In the genomic region with DNA sequence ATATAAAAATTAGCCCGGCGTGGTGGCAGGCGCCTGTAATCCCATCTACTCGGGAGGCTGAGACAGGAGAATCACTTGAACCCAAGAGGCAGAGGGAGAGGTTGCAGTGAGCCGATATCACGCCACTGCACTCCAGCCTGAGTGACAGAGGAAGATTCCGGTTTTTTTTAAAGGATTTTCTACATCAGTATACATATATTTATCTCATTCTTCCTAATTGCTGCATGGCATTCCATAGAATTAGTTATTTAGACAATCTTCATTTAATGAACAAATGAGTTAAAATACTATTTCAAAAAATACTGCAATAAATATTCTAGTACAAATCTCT, we compare ENCODE assay signal across 19 cellular contexts. TPM values are rescaled to one million over a fixed set of nuclear protein-coding genes. Genes with fewer than 3 reads are reported as not detected.
A peak's percentile ranks its signal among the peaks of the same experiment; 100 is the strongest.
DNase-seq lines count a peak whose midpoint lies in the region; ATAC-seq, FAIRE-seq and TF ChIP-seq lines count a peak whose summit lies in the region.
"Had no signal": no experiment of that assay in that cellular context is flagged by ENCODE, and none has a peak within 500 bp of the region (broad histone marks: within the 10 kb centered on the region; RNA-seq: fewer than 3 reads in every experiment).

No MANE protein-coding gene starts in this region.

- no peak overlapping the region for H3K27ac Mint-ChIP-seq in activated CD4-positive, alpha-beta T cell treated with anti-CD3 and anti-CD28 coated beads, Interleukin-2, amount 10 ng/mL, durations not matched to agents 24 days and 14 days

- H3K4me1 ChIP-seq in Karpas-422 (ENCODE audit: low read length) = peaks cover 59% of the 10 kb centered on the region
- H3K4me1 ChIP-seq in K562 (replicated peaks in 1 of 2; ENCODE audit: control insufficient read depth in 2 of 2, insufficient read depth in 2 of 2, low read length in 2 of 2) = peaks cover 12 to 19% of the 10 kb centered on the region in 2 experiments; a peak in 4 of 5 replicates
- peaks cover 48% of the 10 kb centered on the region for H3K4me1 ChIP-seq in psoas muscle
- peaks cover 38% of the 10 kb centered on the region for H3K4me1 ChIP-seq in suprapubic skin

- H3K9ac ChIP-seq in Karpas-422 (ENCODE audit: low read length) (no peak overlapping the region), K562 (ENCODE audit: insufficient read depth in 1 of 2, low read depth in 2 of 2, low read length in 2 of 2) (peak overlapping the region in 1 of 2 experiments; percentile 97; a peak in 1 of 4 replicates)

- H4K20me1 ChIP-seq in Karpas-422 (ENCODE audit: insufficient read depth, low read depth, low read length) = no peaks in the 10 kb centered on the region
- H4K20me1 ChIP-seq in K562 (replicated peaks; ENCODE audit: control insufficient read depth, insufficient read depth, low read length) = no peaks in the 10 kb centered on the region

- no peaks in the 10 kb centered on the region for H3K27me3 ChIP-seq in Karpas-422 (ENCODE audit: low read length)
- H3K27me3 ChIP-seq in K562 (ENCODE audit: control insufficient read depth in 2 of 2, insufficient read depth in 2 of 2, low read length in 2 of 2) = no peaks in the 10 kb centered on the region
- H3K27me3 ChIP-seq in psoas muscle (ENCODE audit: insufficient read depth in 3 of 3, low read length in 2 of 3) = no peaks in the 10 kb centered on the region
- no peaks in the 10 kb centered on the region for H3K27me3 ChIP-seq in suprapubic skin
- H3K27me3 ChIP-seq: heart right ventricle, spleen, tibial artery had no signal

- TF ChIP-seq POLR2A in K562 (conservative IDR thresholded peaks at IDR 0.05) = no peak
- TF ChIP-seq POLR2A in suprapubic skin (IDR thresholded peaks at IDR 0.05) = no peak

- H3K36me3 ChIP-seq in Karpas-422 (ENCODE audit: insufficient read depth, low read length) (peaks cover 9% of the 10 kb centered on the region), K562 (ENCODE audit: control insufficient read depth, insufficient read depth, low read length) (peaks cover 14% of the 10 kb centered on the region), psoas muscle (ENCODE audit: insufficient read depth in 1 of 2, low read depth in 1 of 2) (peaks cover 0 to 9% of the 10 kb centered on the region in 2 donors), suprapubic skin (no peaks in the 10 kb centered on the region)

- H3K4me1 Mint-ChIP-seq in activated CD4-positive, alpha-beta T cell treated with anti-CD3 and anti-CD28 coated beads, Interleukin-2, amount 10 ng/mL, durations not matched to agents 24 days and 14 days = peaks cover 48% of the 10 kb centered on the region

- H3K9me2 ChIP-seq in Karpas-422 (replicated peaks; ENCODE audit: insufficient read depth, low read length) = no peaks in the 10 kb centered on the region

- peaks cover 2% of the 10 kb centered on the region for H3K27me3 Mint-ChIP-seq in activated CD4-positive, alpha-beta T cell treated with anti-CD3 and anti-CD28 coated beads, Interleukin-2, amount 10 ng/mL, durations not matched to agents 24 days and 14 days

- no peak for DNase-seq in activated CD4-positive, alpha-beta T cell treated with anti-CD3 and anti-CD28 coated beads, Interleukin-2, amount 10 ng/mL, durations not matched to agents 24 days and 14 days
- DNase-seq in activated CD4-positive, alpha-beta T cell treated with anti-CD3 and anti-CD28 coated beads, Interleukin-2, amount 50 U/mL, for 48 hours = no peak
- DNase-seq in Karpas-422 (no peak), K562 (ENCODE audit: extremely low read depth in 1 of 4, low spot score in 3 of 4) (no peak), psoas muscle (no peak), GF-D8 (lab: John Stamatoyannopoulos, UW) (no peak), suprapubic skin (ENCODE audit: low spot score in 2 of 2) (no peak)
- DNase-seq: ACHN, caudate nucleus, DMS 273 treated with DMSO at 0.1 percent for 48 hours, heart right ventricle, NCI-H1417, NCI-H524 treated with DMSO at 0.1 percent for 48 hours, nucleus accumbens, spleen, tibial artery had no signal

- peaks cover 27% of the 10 kb centered on the region for H3K36me3 Mint-ChIP-seq in activated CD4-positive, alpha-beta T cell treated with anti-CD3 and anti-CD28 coated beads, Interleukin-2, amount 10 ng/mL, durations not matched to agents 24 days and 14 days (ENCODE audit: low read depth)

- TF ChIP-seq CTCF in K562 (IDR thresholded peaks at IDR 0.05 in 2 of 3, conservative IDR thresholded peaks at IDR 0.05 in 1 of 3; ENCODE audit: insufficient read depth in 2 of 3, low read depth in 1 of 3, low read length in 3 of 3) (no peak), psoas muscle (IDR thresholded peaks at IDR 0.05) (no peak), suprapubic skin (IDR thresholded peaks at IDR 0.05) (no peak)

- H3K9me3 Mint-ChIP-seq in activated CD4-positive, alpha-beta T cell treated with anti-CD3 and anti-CD28 coated beads, Interleukin-2, amount 10 ng/mL, durations not matched to agents 24 days and 14 days = no peaks in the 10 kb centered on the region

- H2AFZ ChIP-seq in Karpas-422 (ENCODE audit: low read length) (no peak overlapping the region), K562 (ENCODE audit: low read depth, low read length) (no peak overlapping the region)

- intact Hi-C loops in activated CD4-positive, alpha-beta T cell treated with anti-CD3 and anti-CD28 coated beads, Interleukin-2, amount 10 ng/mL, durations not matched to agents 24 days and 14 days (cut with micrococcal nuclease) = no loop called here
- intact Hi-C loops in K562 (cut with micrococcal nuclease) (no loop called here), psoas muscle (cut with DNase I) (no loop called here)

- CTCF ChIA-PET in K562 (lab: Yijun Ruan, JAX; ENCODE audit: low intra/inter-chr PET ratio) = no interaction called here

- no peaks in the 10 kb centered on the region for H3K9me1 ChIP-seq in K562 (ENCODE audit: control insufficient read depth, insufficient read depth, low read length)

- no peak for FAIRE-seq in K562 (lab: Jason Lieb, UNC)

- H3K79me2 ChIP-seq in Karpas-422 (ENCODE audit: low read length) (peaks cover 86% of the 10 kb centered on the region), K562 (ENCODE audit: control insufficient read depth, insufficient read depth, low read length) (peaks cover 90% of the 10 kb centered on the region)

- BruUV-seq in K562 (replicated peaks; lab: Mats Ljungman, UMichigan) = no TSS peak

- TF ChIP-seq EP300 in K562 (IDR thresholded peaks at IDR 0.05; ENCODE audit: low read length) = no peak
- TF ChIP-seq EP300 in suprapubic skin (IDR thresholded peaks at IDR 0.05) = no peak

- in situ Hi-C loops in K562 (cut with MboI) = no loop called here

- H3K27ac ChIP-seq in Karpas-422 (ENCODE audit: low read length) = no peak overlapping the region
- H3K27ac ChIP-seq in K562 (ENCODE audit: extremely low read depth, low read depth, low read length) = peak overlapping the region; percentile 98
- peak overlapping the region; percentile 98 for H3K27ac ChIP-seq in psoas muscle
- H3K27ac ChIP-seq in suprapubic skin = no peak overlapping the region
- H3K27ac ChIP-seq: heart right ventricle, spleen, tibial artery had no signal

- no peak for TF ChIP-seq RAD21 in K562 (CRISPR knock-in tag; conservative IDR thresholded peaks at IDR 0.05 in 1 of 2, IDR thresholded peaks at IDR 0.05 in 1 of 2)

- ATAC-seq in K562 (no peak), psoas muscle (no peak), HG03280 (IDR thresholded peaks at IDR 0.05; ENCODE audit: unreplicated experiment) (no peak)
- ATAC-seq: heart right ventricle, left lobe of liver, Right ventricle myocardium inferior had no signal

- H3K4me2 ChIP-seq in Karpas-422 (ENCODE audit: low read depth, low read length, poor library complexity, severe bottlenecking) (peak overlapping the region; percentile 99), K562 (ENCODE audit: insufficient read depth, low read length) (peak overlapping the region; percentile 57; the same call in 1 of the 2 replicates)

- peak overlapping the region; percentile 60 for H3K4me3 Mint-ChIP-seq in activated CD4-positive, alpha-beta T cell treated with anti-CD3 and anti-CD28 coated beads, Interleukin-2, amount 10 ng/mL, durations not matched to agents 24 days and 14 days

- H3K9me3 ChIP-seq in Karpas-422 (ENCODE audit: low read length) = no peaks in the 10 kb centered on the region
- H3K9me3 ChIP-seq in K562 (replicated peaks; ENCODE audit: control insufficient read depth, insufficient read depth, low read depth, low read length) = no peaks in the 10 kb centered on the region
- no peaks in the 10 kb centered on the region for H3K9me3 ChIP-seq in psoas muscle
- no peaks in the 10 kb centered on the region for H3K9me3 ChIP-seq in suprapubic skin
- H3K9me3 ChIP-seq: heart right ventricle, spleen, tibial artery had no signal

- POLR2A ChIA-PET in K562 (lab: Yijun Ruan, JAX) = interaction anchor here (0.6 to 1.8 kb wide), 5 partner anchors 10 to 328 kb away, joined by 3 to 20 read pairs (median 8); a partner anchor contains a TSS

- no peak overlapping the region for H3K4me3 ChIP-seq in Karpas-422 (ENCODE audit: low read length)
- no peak overlapping the region for H3K4me3 ChIP-seq in K562
- H3K4me3 ChIP-seq in psoas muscle = peak overlapping the region; percentile 95
- no peak overlapping the region for H3K4me3 ChIP-seq in suprapubic skin
- H3K4me3 ChIP-seq: heart right ventricle had no signal

- 9% methylated on average over 7 of the region's 7 CpGs for WGBS in K562 (ENCODE audit: insufficient coverage, low coverage, missing lambda C conversion rate)
- WGBS in psoas muscle, 3 donors = 53 to 70% (median 55%) methylated on average over 7 of the region's 7 CpGs
- 93% methylated on average over 7 of the region's 7 CpGs for WGBS in suprapubic skin

RNA-seq across cellular contexts. Expression of a gene that starts 2.0 kb away (rescaled TPM):
- 80.1 and 83.8 TPM in 2 replicates for total RNA-seq in activated CD4-positive, alpha-beta T cell treated with anti-CD3 and anti-CD28 coated beads, Interleukin-2, amount 10 ng/mL, durations not matched to agents 24 days and 14 days
- 44.2 and 79.0 TPM in 2 replicates for total RNA-seq in Karpas-422 (2014; rRNA removed; shearing (Covaris generic); ENCODE audit: low replicate concordance)
- 217 and 308 TPM in 2 replicates for total RNA-seq in K562 (2011; cell fraction: chromatin; rRNA removed; ENCODE audit: low replicate concordance)
- 145 and 163 TPM in 2 replicates for total RNA-seq in K562 (2011; cell fraction: nucleolus; rRNA removed)
- total RNA-seq in K562 (2011; cell fraction: nucleoplasm; rRNA removed) = 162 and 165 TPM in 2 replicates
- total RNA-seq in K562 (2014; rRNA removed) = 38.6 and 64.7 TPM in 2 replicates
- 49.2 and 51.3 TPM in 2 replicates for total RNA-seq in K562 (2014; rRNA removed; fragmentation: Illumina TruSeq; extraction: Trizol)
- 53.0 and 57.9 TPM in 2 replicates for total RNA-seq in K562 (2015; rRNA removed; fragmentation: Illumina TruSeq; extraction: Trizol)
- 70.0 and 85.2 TPM in 2 replicates for total RNA-seq in K562 (2021)
- polyA plus RNA-seq in K562 (2011; rRNA removed) = 96.6 and 116 TPM in 2 replicates
- polyA plus RNA-seq in K562 (2011; cell fraction: cytosol; rRNA removed) = 91.3 and 92.7 TPM in 2 replicates
- 240 and 356 TPM in 2 replicates for polyA plus RNA-seq in K562 (2011; cell fraction: nucleus; rRNA removed)
- 61.2 and 64.8 TPM in 2 replicates for polyA plus RNA-seq in K562 (2012)
- polyA plus RNA-seq in K562 (2014; fragmentation: Illumina TruSeq; extraction: Trizol) = 84.4 and 96.8 TPM in 2 replicates
- 10 to 100 TPM; 35.5 to 40.2 TPM for polyA plus RNA-seq in K562 (2014; fragmentation: Nextera tagmentation; extraction: Ambion mirVana)
- polyA plus RNA-seq in K562 (2014; rRNA removed) = 62.4 and 65.8 TPM in 2 replicates
- polyA minus RNA-seq in K562 (2011; rRNA and poly(A)+ RNA removed) = 62.6 and 74.7 TPM in 2 replicates
- polyA minus RNA-seq in K562 (2011; cell fraction: cytosol; rRNA and poly(A)+ RNA removed) = 33.3 and 43.0 TPM in 2 replicates
- polyA minus RNA-seq in K562 (2011; cell fraction: nucleus; rRNA and poly(A)+ RNA removed) = 40.9 and 68.3 TPM in 2 replicates
- 10 to 100 TPM; 17.5 to 44.9 (median 31.1) TPM for total RNA-seq in psoas muscle
- polyA plus RNA-seq in psoas muscle = 10 to 100 TPM; 21.6 to 49.4 (median 24.2) TPM
- total RNA-seq in suprapubic skin = 100 to 1,000 TPM in 1 of 4 donors, 10 to 100 TPM in 3; 53.8 to 160 (median 75.9) TPM

RNA-seq across cellular contexts. Expression of a gene that starts 15.6 kb away (rescaled TPM):
- total RNA-seq in activated CD4-positive, alpha-beta T cell treated with anti-CD3 and anti-CD28 coated beads, Interleukin-2, amount 10 ng/mL, durations not matched to agents 24 days and 14 days = 51.2 and 52.0 TPM in 2 replicates
- 30.6 and 35.3 TPM in 2 replicates for total RNA-seq in Karpas-422 (2014; rRNA removed; shearing (Covaris generic); ENCODE audit: low replicate concordance)
- total RNA-seq in K562 (2011; cell fraction: chromatin; rRNA removed; ENCODE audit: low replicate concordance) = 108 and 141 TPM in 2 replicates
- total RNA-seq in K562 (2011; cell fraction: nucleolus; rRNA removed) = 58.2 and 64.9 TPM in 2 replicates
- 81.0 and 82.5 TPM in 2 replicates for total RNA-seq in K562 (2011; cell fraction: nucleoplasm; rRNA removed)
- total RNA-seq in K562 (2014; rRNA removed) (63.6 and 66.0 TPM in 2 replicates), K562 (2014; rRNA removed; fragmentation: Illumina TruSeq; extraction: Trizol) (43.3 and 45.4 TPM in 2 replicates), K562 (2015; rRNA removed; fragmentation: Illumina TruSeq; extraction: Trizol) (45.3 and 46.8 TPM in 2 replicates), K562 (2021) (57.0 and 66.6 TPM in 2 replicates), psoas muscle (10 to 100 TPM; 36.6 to 61.0 (median 56.3) TPM), suprapubic skin (10 to 100 TPM; 34.3 to 68.2 (median 48.5) TPM)
- polyA plus RNA-seq in K562 (2011; rRNA removed) (53.1 and 64.8 TPM in 2 replicates), K562 (2014; fragmentation: Illumina TruSeq; extraction: Trizol) (68.0 and 80.3 TPM in 2 replicates), K562 (2014; fragmentation: Nextera tagmentation; extraction: Ambion mirVana) (10 to 100 TPM; 29.7 to 48.6 TPM), K562 (2014; rRNA removed) (58.9 and 60.8 TPM in 2 replicates), psoas muscle (10 to 100 TPM; 56.1 to 72.9 (median 71.1) TPM)
- polyA plus RNA-seq in K562 (2011; cell fraction: cytosol; rRNA removed) = 57.9 and 64.5 TPM in 2 replicates
- 175 and 198 TPM in 2 replicates for polyA plus RNA-seq in K562 (2011; cell fraction: nucleus; rRNA removed)
- 64.3 and 82.9 TPM in 2 replicates for polyA plus RNA-seq in K562 (2012)
- polyA minus RNA-seq in K562 (2011; rRNA and poly(A)+ RNA removed) = 68.8 and 94.7 TPM in 2 replicates
- 19.7 and 35.4 TPM in 2 replicates for polyA minus RNA-seq in K562 (2011; cell fraction: cytosol; rRNA and poly(A)+ RNA removed)
- polyA minus RNA-seq in K562 (2011; cell fraction: nucleus; rRNA and poly(A)+ RNA removed) = 24.2 and 39.8 TPM in 2 replicates

RNA-seq across cellular contexts. Expression of a gene that starts 15.9 kb away (rescaled TPM):
- total RNA-seq in activated CD4-positive, alpha-beta T cell treated with anti-CD3 and anti-CD28 coated beads, Interleukin-2, amount 10 ng/mL, durations not matched to agents 24 days and 14 days = 120 and 128 TPM in 2 replicates
- total RNA-seq in Karpas-422 (2014; rRNA removed; shearing (Covaris generic); ENCODE audit: low replicate concordance) = 77.4 and 116 TPM in 2 replicates
- 127 and 249 TPM in 2 replicates for total RNA-seq in K562 (2011; cell fraction: chromatin; rRNA removed; ENCODE audit: low replicate concordance)
- 127 and 149 TPM in 2 replicates for total RNA-seq in K562 (2011; cell fraction: nucleolus; rRNA removed)
- total RNA-seq in K562 (2011; cell fraction: nucleoplasm; rRNA removed) = 132 and 134 TPM in 2 replicates
- total RNA-seq in K562 (2014; rRNA removed) (61.7 and 80.4 TPM in 2 replicates), K562 (2014; rRNA removed; fragmentation: Illumina TruSeq; extraction: Trizol) (44.1 and 45.3 TPM in 2 replicates), K562 (2015; rRNA removed; fragmentation: Illumina TruSeq; extraction: Trizol) (53.2 and 54.6 TPM in 2 replicates), K562 (2021) (72.5 and 75.7 TPM in 2 replicates), psoas muscle (10 to 100 TPM; 53.9 to 73.9 (median 57.3) TPM), suprapubic skin (10 to 100 TPM; 73.4 to 89.8 (median 76.4) TPM)
- polyA plus RNA-seq in K562 (2011; rRNA removed) (45.8 and 57.3 TPM in 2 replicates), K562 (2014; fragmentation: Illumina TruSeq; extraction: Trizol) (44.2 and 57.6 TPM in 2 replicates), K562 (2014; fragmentation: Nextera tagmentation; extraction: Ambion mirVana) (1 to 10 TPM; 3.0 to 7.5 TPM), K562 (2014; rRNA removed) (58.7 and 60.2 TPM in 2 replicates), psoas muscle (10 to 100 TPM; 50.1 to 96.4 (median 94.0) TPM)
- polyA plus RNA-seq in K562 (2011; cell fraction: cytosol; rRNA removed) = 65.9 and 86.7 TPM in 2 replicates
- polyA plus RNA-seq in K562 (2011; cell fraction: nucleus; rRNA removed) = 129 and 142 TPM in 2 replicates
- polyA plus RNA-seq in K562 (2012) = 64.3 and 80.0 TPM in 2 replicates
- 62.0 and 62.2 TPM in 2 replicates for polyA minus RNA-seq in K562 (2011; rRNA and poly(A)+ RNA removed)
- 33.1 and 37.9 TPM in 2 replicates for polyA minus RNA-seq in K562 (2011; cell fraction: cytosol; rRNA and poly(A)+ RNA removed)
- 67.2 and 89.5 TPM in 2 replicates for polyA minus RNA-seq in K562 (2011; cell fraction: nucleus; rRNA and poly(A)+ RNA removed)

RNA-seq across cellular contexts. Expression of a gene that starts 26.0 kb away (rescaled TPM):
- total RNA-seq in activated CD4-positive, alpha-beta T cell treated with anti-CD3 and anti-CD28 coated beads, Interleukin-2, amount 10 ng/mL, durations not matched to agents 24 days and 14 days = 11.1 and 13.5 TPM in 2 replicates
- 7.0 and 12.6 TPM in 2 replicates for total RNA-seq in Karpas-422 (2014; rRNA removed; shearing (Covaris generic); ENCODE audit: low replicate concordance)
- 4.9 and 15.7 TPM in 2 replicates for total RNA-seq in K562 (2011; cell fraction: chromatin; rRNA removed; ENCODE audit: low replicate concordance)
- 17.0 and 17.3 TPM in 2 replicates for total RNA-seq in K562 (2011; cell fraction: nucleolus; rRNA removed)
- 7.1 and 8.9 TPM in 2 replicates for total RNA-seq in K562 (2011; cell fraction: nucleoplasm; rRNA removed)
- total RNA-seq in K562 (2014; rRNA removed) (6.7 and 8.0 TPM in 2 replicates), K562 (2014; rRNA removed; fragmentation: Illumina TruSeq; extraction: Trizol) (1.9 and 2.5 TPM in 2 replicates), K562 (2015; rRNA removed; fragmentation: Illumina TruSeq; extraction: Trizol) (7.1 TPM in 2 replicates), K562 (2021) (8.5 and 9.9 TPM in 2 replicates), psoas muscle (10 to 100 TPM in 2 of 4 donors, 1 to 10 TPM in 2; 5.8 to 14.6 (median 8.7) TPM), suprapubic skin (10 to 100 TPM in 3 of 4 donors, 1 to 10 TPM in 1; 7.6 to 16.7 (median 11.7) TPM)
- polyA plus RNA-seq in K562 (2011; rRNA removed) (4.4 and 6.6 TPM in 2 replicates), K562 (2014; fragmentation: Illumina TruSeq; extraction: Trizol) (4.1 and 7.4 TPM in 2 replicates), K562 (2014; fragmentation: Nextera tagmentation; extraction: Ambion mirVana) (under 1 TPM; 0.04 to 0.15 TPM), K562 (2014; rRNA removed) (9.7 and 13.6 TPM in 2 replicates), psoas muscle (10 to 100 TPM; 10.2 to 11.5 (median 10.7) TPM)
- polyA plus RNA-seq in K562 (2011; cell fraction: cytosol; rRNA removed) = 10.0 and 15.4 TPM in 2 replicates
- 19.1 and 33.8 TPM in 2 replicates for polyA plus RNA-seq in K562 (2011; cell fraction: nucleus; rRNA removed)
- 7.6 and 12.8 TPM in 2 replicates for polyA plus RNA-seq in K562 (2012)
- 1.9 and 2.3 TPM in 2 replicates for polyA minus RNA-seq in K562 (2011; rRNA and poly(A)+ RNA removed)
- polyA minus RNA-seq in K562 (2011; cell fraction: cytosol; rRNA and poly(A)+ RNA removed) = 2.7 and 4.6 TPM in 2 replicates
- polyA minus RNA-seq in K562 (2011; cell fraction: nucleus; rRNA and poly(A)+ RNA removed) = 9.6 and 10.2 TPM in 2 replicates

RNA-seq across cellular contexts. Expression of a gene that starts 31.7 kb away (rescaled TPM):
- total RNA-seq in activated CD4-positive, alpha-beta T cell treated with anti-CD3 and anti-CD28 coated beads, Interleukin-2, amount 10 ng/mL, durations not matched to agents 24 days and 14 days = 86.8 and 89.1 TPM in 2 replicates
- total RNA-seq in Karpas-422 (2014; rRNA removed; shearing (Covaris generic); ENCODE audit: low replicate concordance) = 103 and 126 TPM in 2 replicates
- 288 and 498 TPM in 2 replicates for total RNA-seq in K562 (2011; cell fraction: chromatin; rRNA removed; ENCODE audit: low replicate concordance)
- total RNA-seq in K562 (2011; cell fraction: nucleolus; rRNA removed) = 229 and 251 TPM in 2 replicates
- total RNA-seq in K562 (2011; cell fraction: nucleoplasm; rRNA removed) = 296 and 427 TPM in 2 replicates
- total RNA-seq in K562 (2014; rRNA removed) = 54.7 and 74.5 TPM in 2 replicates
- total RNA-seq in K562 (2014; rRNA removed; fragmentation: Illumina TruSeq; extraction: Trizol) = 60.4 and 69.2 TPM in 2 replicates
- 70.2 and 70.9 TPM in 2 replicates for total RNA-seq in K562 (2015; rRNA removed; fragmentation: Illumina TruSeq; extraction: Trizol)
- total RNA-seq in K562 (2021) = 66.8 and 71.2 TPM in 2 replicates
- 140 and 144 TPM in 2 replicates for polyA plus RNA-seq in K562 (2011; rRNA removed)
- polyA plus RNA-seq in K562 (2011; cell fraction: cytosol; rRNA removed) = 190 and 249 TPM in 2 replicates
- 280 and 330 TPM in 2 replicates for polyA plus RNA-seq in K562 (2011; cell fraction: nucleus; rRNA removed)
- polyA plus RNA-seq in K562 (2012) = 99.4 and 107 TPM in 2 replicates
- polyA plus RNA-seq in K562 (2014; fragmentation: Illumina TruSeq; extraction: Trizol) = 107 and 134 TPM in 2 replicates
- polyA plus RNA-seq in K562 (2014; fragmentation: Nextera tagmentation; extraction: Ambion mirVana) = 10 to 100 TPM; 69.8 to 81.8 TPM
- polyA plus RNA-seq in K562 (2014; rRNA removed) = 65.3 and 67.2 TPM in 2 replicates
- 141 and 162 TPM in 2 replicates for polyA minus RNA-seq in K562 (2011; rRNA and poly(A)+ RNA removed)
- polyA minus RNA-seq in K562 (2011; cell fraction: cytosol; rRNA and poly(A)+ RNA removed) = 56.1 and 78.0 TPM in 2 replicates
- 58.2 and 79.0 TPM in 2 replicates for polyA minus RNA-seq in K562 (2011; cell fraction: nucleus; rRNA and poly(A)+ RNA removed)
- total RNA-seq in psoas muscle = 10 to 100 TPM; 11.9 to 20.9 (median 14.9) TPM
- polyA plus RNA-seq in psoas muscle = 10 to 100 TPM; 13.1 to 29.0 (median 14.5) TPM
- total RNA-seq in suprapubic skin = 10 to 100 TPM; 51.8 to 87.5 (median 68.4) TPM

Comparison
In these comparisons a context has a peak if more than half of its experiments do, and no peak if none do; other contexts are left out.
1. H3K27ac ChIP-seq: peak in K562 (single experiment) and psoas muscle (single experiment); none in Karpas-422 (single experiment) and suprapubic skin (single experiment).